17 cellular contexts compared by ENCODE assay signal in the genomic region with DNA sequence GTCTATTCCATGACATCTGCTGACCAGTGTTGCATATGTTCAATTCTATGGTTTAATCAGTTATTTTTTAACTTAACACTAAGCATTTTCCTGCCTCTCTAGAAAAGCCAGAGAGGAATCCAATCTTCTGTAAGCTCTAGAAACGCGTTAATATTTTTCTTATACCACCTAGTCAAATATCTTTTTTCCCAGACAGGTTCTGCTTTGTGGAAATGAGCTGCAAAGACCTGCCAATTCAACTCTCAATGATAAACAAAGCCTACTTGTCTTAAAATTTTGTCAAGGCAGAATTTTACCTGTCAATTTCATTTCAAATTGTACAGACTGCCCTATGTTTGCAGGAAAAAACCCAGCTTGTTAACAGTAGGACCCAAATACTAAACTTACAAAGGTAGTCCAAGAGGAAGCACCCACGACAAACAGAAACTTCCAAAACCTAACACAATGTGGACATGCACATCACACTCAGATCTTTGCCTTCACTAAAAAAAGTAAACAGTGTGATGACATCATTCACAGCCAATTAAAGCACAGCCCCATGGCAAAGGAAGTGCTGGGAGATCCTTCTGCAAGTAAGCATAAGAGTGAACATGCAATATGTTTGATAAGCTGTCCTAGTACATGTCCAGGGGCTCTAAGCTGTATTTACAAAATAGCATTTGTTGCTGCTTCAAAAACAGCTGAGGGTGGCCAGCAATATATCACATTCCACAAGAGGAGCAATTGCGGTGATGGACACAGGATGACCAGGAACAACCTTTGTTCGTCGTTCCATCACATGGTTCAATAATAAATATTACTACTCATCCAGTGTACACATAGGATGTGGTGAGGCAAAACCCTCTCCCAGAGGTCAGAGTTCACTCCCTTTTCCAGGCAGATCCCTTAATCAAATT.
A peak's percentile ranks its signal among the peaks of the same experiment; 100 is the strongest.
DNase-seq lines count a peak whose midpoint lies in the region; ATAC-seq, FAIRE-seq and TF ChIP-seq lines count a peak whose summit lies in the region.
"Had no signal": no experiment of that assay in that cellular context is flagged by ENCODE, and none has a peak within 500 bp of the region (broad histone marks: within the 10 kb centered on the region; RNA-seq: fewer than 3 reads in every experiment).

No MANE protein-coding gene starts in this region.

- H3K27me3 Mint-ChIP-seq in activated T-helper 1 cell treated with anti-CD3 and anti-CD28 coated beads, Interleukin-12 subunit alpha, Interleukin-12 subunit beta, Interleukin-2, Interleukin-4 antibody, amounts not matched to agents 30 ng/mL and 10 ng/mL and 1 ng/mL, durations not matched to agents 14 hours and 24 hours and 36 hours (ENCODE audit: insufficient read depth), result peaks cover 13% of the 10 kb centered on the region

- H3K4me1 Mint-ChIP-seq in activated T-helper 1 cell treated with anti-CD3 and anti-CD28 coated beads, Interleukin-12 subunit alpha, Interleukin-12 subunit beta, Interleukin-2, Interleukin-4 antibody, amounts not matched to agents 30 ng/mL and 10 ng/mL and 1 ng/mL, durations not matched to agents 14 hours and 24 hours and 36 hours (ENCODE audit: low read depth), result no peaks in the 10 kb centered on the region
- H3K4me1 Mint-ChIP-seq: activated naive CD8-positive, alpha-beta T cell treated with anti-CD3 and anti-CD28 coated beads, Interleukin-2, amount 10 ng/mL, durations not matched to agents 7 days and 5 days; stimulated activated naive CD8-positive, alpha-beta T cell treated with anti-CD3 and anti-CD28 coated beads, Interleukin-15, amount 100 ng/mL, for 72 hours; WTC11 had no signal

- peak; percentile 72 for DNase-seq in DMS53 (lab: John Stamatoyannopoulos, UW)
- peak; percentile 11 for DNase-seq in LoVo (ENCODE audit: low spot score)
- peak; percentile 66 for DNase-seq in bronchial epithelial cell (ENCODE audit: low read depth)
- no peak for DNase-seq in NCI-H1092 treated with DMSO at 0.1 percent for 48 hours (lab: John Stamatoyannopoulos, UW)
- DNase-seq in activated T-helper 1 cell treated with anti-CD3 and anti-CD28 coated beads, Interleukin-12 subunit alpha, Interleukin-12 subunit beta, Interleukin-2, Interleukin-4 antibody, amounts not matched to agents 30 ng/mL and 10 ng/mL and 1 ng/mL, durations not matched to agents 14 hours and 24 hours and 36 hours (ENCODE audit: low spot score), result no peak
- DNase-seq: activated CD8-positive, alpha-beta memory T cell treated with anti-CD3 and anti-CD28 coated beads, Interleukin-2, amount 50 U/mL, for 48 hours; activated naive CD8-positive, alpha-beta T cell treated with anti-CD3 and anti-CD28 coated beads, Interleukin-2, amount 10 ng/mL, durations not matched to agents 7 days and 5 days; cerebellar nuclear complex; GDM1; NCI-H1417 treated with DMSO at 0.1 percent for 48 hours; NK-92 treated with Interleukin-12 subunit alpha and Interleukin-12 subunit beta, amount 100 ng/mL, for 24 hours; stimulated activated naive CD8-positive, alpha-beta T cell treated with anti-CD3 and anti-CD28 coated beads, Interleukin-15, amount 100 ng/mL, for 72 hours had no signal

- H3K4me3 ChIP-seq in bronchial epithelial cell (ENCODE audit: low read depth, low read length) (no peak overlapping the region), liver (ENCODE audit: low read depth in 1 of 3, low read length in 3 of 3) (no peak overlapping the region)

- no peak overlapping the region for H3K4me3 Mint-ChIP-seq in activated T-helper 1 cell treated with anti-CD3 and anti-CD28 coated beads, Interleukin-12 subunit alpha, Interleukin-12 subunit beta, Interleukin-2, Interleukin-4 antibody, amounts not matched to agents 30 ng/mL and 10 ng/mL and 1 ng/mL, durations not matched to agents 14 hours and 24 hours and 36 hours
- H3K4me3 Mint-ChIP-seq: activated naive CD8-positive, alpha-beta T cell treated with anti-CD3 and anti-CD28 coated beads, Interleukin-2, amount 10 ng/mL, durations not matched to agents 7 days and 5 days; stimulated activated naive CD8-positive, alpha-beta T cell treated with anti-CD3 and anti-CD28 coated beads, Interleukin-15, amount 100 ng/mL, for 72 hours; WTC11 had no signal

- WGBS in liver, result 32% methylated on average over 6 of the region's 6 CpGs

- no peak for ATAC-seq in GM21423 (IDR thresholded peaks at IDR 0.05; ENCODE audit: unreplicated experiment)
- no peak for ATAC-seq in GM18520 (IDR thresholded peaks at IDR 0.05; ENCODE audit: unreplicated experiment)
- ATAC-seq: stimulated activated naive CD8-positive, alpha-beta T cell treated with anti-CD3 and anti-CD28 coated beads, Interleukin-15, amount 100 ng/mL, for 72 hours; WTC11 had no signal

- H3K27ac ChIP-seq in liver (ENCODE audit: low read depth in 1 of 2, low read length in 2 of 2), result peak overlapping the region; percentile 89 to 95

- no peaks in the 10 kb centered on the region for H3K9me3 ChIP-seq in liver (ENCODE audit: control insufficient read depth in 4 of 4, low read length in 3 of 4)

- no peaks in the 10 kb centered on the region for H3K9me3 Mint-ChIP-seq in activated T-helper 1 cell treated with anti-CD3 and anti-CD28 coated beads, Interleukin-12 subunit alpha, Interleukin-12 subunit beta, Interleukin-2, Interleukin-4 antibody, amounts not matched to agents 30 ng/mL and 10 ng/mL and 1 ng/mL, durations not matched to agents 14 hours and 24 hours and 36 hours
- H3K9me3 Mint-ChIP-seq: activated naive CD8-positive, alpha-beta T cell treated with anti-CD3 and anti-CD28 coated beads, Interleukin-2, amount 10 ng/mL, durations not matched to agents 7 days and 5 days; WTC11 had no signal

- peak overlapping the region; percentile 33 to 84 for H3K9ac ChIP-seq in liver (ENCODE audit: low read depth in 1 of 2, low read length in 2 of 2)

- H3K4me1 ChIP-seq in liver (ENCODE audit: control insufficient read depth in 4 of 4, insufficient read depth in 4 of 4, low read length in 3 of 4), result peaks cover 2 to 21% (median 5%) of the 10 kb centered on the region in 4 donors

- H3K36me3 ChIP-seq in bronchial epithelial cell (ENCODE audit: control insufficient read depth, insufficient read depth, low read length), result no peaks in the 10 kb centered on the region
- no peaks in the 10 kb centered on the region for H3K36me3 ChIP-seq in liver (ENCODE audit: control insufficient read depth in 4 of 4, insufficient read depth in 3 of 4, low read depth in 1 of 4, low read length in 3 of 4)

- FAIRE-seq in bronchial epithelial cell (lab: Jason Lieb, UNC), result no peak
- FAIRE-seq: GM18507 had no signal

- no peak for TF ChIP-seq CTCF in bronchial epithelial cell (IDR thresholded peaks at IDR 0.05; ENCODE audit: insufficient read depth, low read length, severe bottlenecking)
- TF ChIP-seq CTCF in liver (IDR thresholded peaks at IDR 0.05; ENCODE audit: low read depth, low read length, missing input control), result no peak

- peak; percentile 41 to 43 for TF ChIP-seq RAD21 in liver (IDR thresholded peaks at IDR 0.05)

- intact Hi-C loops in activated T-helper 1 cell treated with anti-CD3 and anti-CD28 coated beads, Interleukin-12 subunit alpha, Interleukin-12 subunit beta, Interleukin-2, Interleukin-4 antibody, amounts not matched to agents 30 ng/mL and 10 ng/mL and 1 ng/mL, durations not matched to agents 14 hours and 24 hours and 36 hours (cut with micrococcal nuclease), result no loop called here

- no peaks in the 10 kb centered on the region for H3K36me3 Mint-ChIP-seq in activated T-helper 1 cell treated with anti-CD3 and anti-CD28 coated beads, Interleukin-12 subunit alpha, Interleukin-12 subunit beta, Interleukin-2, Interleukin-4 antibody, amounts not matched to agents 30 ng/mL and 10 ng/mL and 1 ng/mL, durations not matched to agents 14 hours and 24 hours and 36 hours (ENCODE audit: low read depth)
- H3K36me3 Mint-ChIP-seq: activated naive CD8-positive, alpha-beta T cell treated with anti-CD3 and anti-CD28 coated beads, Interleukin-2, amount 10 ng/mL, durations not matched to agents 7 days and 5 days; WTC11 had no signal

- H3K27ac Mint-ChIP-seq in activated T-helper 1 cell treated with anti-CD3 and anti-CD28 coated beads, Interleukin-12 subunit alpha, Interleukin-12 subunit beta, Interleukin-2, Interleukin-4 antibody, amounts not matched to agents 30 ng/mL and 10 ng/mL and 1 ng/mL, durations not matched to agents 14 hours and 24 hours and 36 hours, result no peak overlapping the region
- H3K27ac Mint-ChIP-seq: activated naive CD8-positive, alpha-beta T cell treated with anti-CD3 and anti-CD28 coated beads, Interleukin-2, amount 10 ng/mL, durations not matched to agents 7 days and 5 days; stimulated activated naive CD8-positive, alpha-beta T cell treated with anti-CD3 and anti-CD28 coated beads, Interleukin-15, amount 100 ng/mL, for 72 hours; WTC11 had no signal

- no peaks in the 10 kb centered on the region for H3K27me3 ChIP-seq in bronchial epithelial cell (ENCODE audit: control insufficient read depth, insufficient read depth, low read length)
- no peaks in the 10 kb centered on the region for H3K27me3 ChIP-seq in liver (ENCODE audit: control insufficient read depth in 4 of 4, insufficient read depth in 4 of 4, low read length in 3 of 4)

TF ChIP-seq in liver, 16 proteins besides CTCF, POLR2A, EP300 and RAD21 (continues in another document):
- TF ChIP-seq, protein P1, sequence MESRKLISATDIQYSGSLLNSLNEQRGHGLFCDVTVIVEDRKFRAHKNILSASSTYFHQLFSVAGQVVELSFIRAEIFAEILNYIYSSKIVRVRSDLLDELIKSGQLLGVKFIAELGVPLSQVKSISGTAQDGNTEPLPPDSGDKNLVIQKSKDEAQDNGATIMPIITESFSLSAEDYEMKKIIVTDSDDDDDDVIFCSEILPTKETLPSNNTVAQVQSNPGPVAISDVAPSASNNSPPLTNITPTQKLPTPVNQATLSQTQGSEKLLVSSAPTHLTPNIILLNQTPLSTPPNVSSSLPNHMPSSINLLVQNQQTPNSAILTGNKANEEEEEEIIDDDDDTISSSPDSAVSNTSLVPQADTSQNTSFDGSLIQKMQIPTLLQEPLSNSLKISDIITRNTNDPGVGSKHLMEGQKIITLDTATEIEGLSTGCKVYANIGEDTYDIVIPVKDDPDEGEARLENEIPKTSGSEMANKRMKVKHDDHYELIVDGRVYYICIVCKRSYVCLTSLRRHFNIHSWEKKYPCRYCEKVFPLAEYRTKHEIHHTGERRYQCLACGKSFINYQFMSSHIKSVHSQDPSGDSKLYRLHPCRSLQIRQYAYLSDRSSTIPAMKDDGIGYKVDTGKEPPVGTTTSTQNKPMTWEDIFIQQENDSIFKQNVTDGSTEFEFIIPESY (IDR thresholded peaks at IDR 0.05), result peak; percentile 81
- peak; percentile 72 for TF ChIP-seq YY1 (IDR thresholded peaks at IDR 0.05)

Comparison
In these comparisons a context has a peak if more than half of its experiments do, and no peak if none do; other contexts are left out.
1. DNase-seq: peak in DMS53 (single experiment), LoVo (single experiment) and bronchial epithelial cell (single experiment); none in NCI-H1092 treated with DMSO at 0.1 percent for 48 hours (single experiment) and activated T-helper 1 cell treated with anti-CD3 and anti-CD28 coated beads, Interleukin-12 subunit alpha, Interleukin-12 subunit beta, Interleukin-2, Interleukin-4 antibody, amounts not matched to agents 30 ng/mL and 10 ng/mL and 1 ng/mL, durations not matched to agents 14 hours and 24 hours and 36 hours (single experiment).